ENCODE assay signal across 8 cellular contexts in genomic region chr12:6752931-6753771, GRCh38. TPM values are rescaled to one million over a fixed set of nuclear protein-coding genes. Genes with fewer than 3 reads are reported as not detected.
DNase-seq lines count a peak whose midpoint lies in the region; ATAC-seq and TF ChIP-seq lines count a peak whose summit lies in the region.

MLF2 (minus strand) TSS chr12:6753141; CDS start chr12:6752334, 807 bp downstream.

- peak within 1 kb of the TSS; percentile 92 for H3K4me3 ChIP-seq in BLaER1
- H3K4me3 ChIP-seq in coronary artery: peak within 1 kb of the TSS; percentile 92

- peaks cover 25% of the 10 kb centered on the region; the same call in 1 of the 2 replicates for H4K20me1 ChIP-seq in BLaER1

- H3K27ac ChIP-seq in BLaER1 (peak within 1 kb of the TSS; percentile 92), coronary artery (peak within 1 kb of the TSS; percentile 95 to 97)

- ATAC-seq in GM19324 (IDR thresholded peaks at IDR 0.05; ENCODE audit: low FRiP score, unreplicated experiment): peak; percentile 87
- peak; percentile 75 for ATAC-seq in HG03469 (IDR thresholded peaks at IDR 0.05; ENCODE audit: unreplicated experiment)
- ATAC-seq in left colon: peak; percentile 91

- H3K4me1 Mint-ChIP-seq in activated CD4-positive, alpha-beta T cell treated with anti-CD3 and anti-CD28 coated beads, Interleukin-2, amount 10 ng/mL, durations not matched to agents 24 days and 14 days: peaks cover 26% of the 10 kb centered on the region

- peak within 1 kb of the TSS; percentile 98 for H3K27ac Mint-ChIP-seq in activated CD4-positive, alpha-beta T cell treated with anti-CD3 and anti-CD28 coated beads, Interleukin-2, amount 10 ng/mL, durations not matched to agents 24 days and 14 days

- H3K9ac ChIP-seq in BLaER1: peak within 1 kb of the TSS; percentile 95

- peak within 1 kb of the TSS; percentile 96 for H3K4me3 Mint-ChIP-seq in activated CD4-positive, alpha-beta T cell treated with anti-CD3 and anti-CD28 coated beads, Interleukin-2, amount 10 ng/mL, durations not matched to agents 24 days and 14 days

- intact Hi-C loops in activated CD4-positive, alpha-beta T cell treated with anti-CD3 and anti-CD28 coated beads, Interleukin-2, amount 10 ng/mL, durations not matched to agents 24 days and 14 days (cut with micrococcal nuclease): loop anchor here (1.0 to 2.0 kb wide), 9 partner anchors 14 to 356 kb away; partner anchors contain the start of genes C1RL, CDCA3, COPS7A and SPSB2
- intact Hi-C loops in left colon (cut with DNase I, micrococcal nuclease): loop anchor here in 1 of 2 donors (10.0 kb wide), 1 partner anchor 72 kb away; the partner anchor contains the start of genes GPR162 and P3H3

- no peaks in the 10 kb centered on the region for H3K9me3 Mint-ChIP-seq in activated CD4-positive, alpha-beta T cell treated with anti-CD3 and anti-CD28 coated beads, Interleukin-2, amount 10 ng/mL, durations not matched to agents 24 days and 14 days

- peak within 1 kb of the TSS; percentile 89 for H3K4me2 ChIP-seq in BLaER1

- TF ChIP-seq CTCF in coronary artery (IDR thresholded peaks at IDR 0.05): no peak

- DNase-seq in NCI-H526 treated with DMSO at 0.1 percent for 48 hours (lab: John Stamatoyannopoulos, UW) (peak; percentile 91), coronary artery (ENCODE audit: low spot score) (peak; percentile 99), left colon (peak; percentile 98 to 99)
- DNase-seq in activated CD4-positive, alpha-beta T cell treated with anti-CD3 and anti-CD28 coated beads, Interleukin-2, amount 10 ng/mL, durations not matched to agents 24 days and 14 days: peak; percentile 100
- DNase-seq in stimulated activated CD4-positive, alpha-beta T cell treated with anti-CD3 and anti-CD28 coated beads, Interleukin-1b, Interleukin-23, amount 100 ng/mL, for 48 hours: peak; percentile 98

- H3K36me3 ChIP-seq in BLaER1: peaks cover 40% of the 10 kb centered on the region

- no peaks in the 10 kb centered on the region for H3K9me3 ChIP-seq in BLaER1

- no peaks in the 10 kb centered on the region for H3K27me3 ChIP-seq in BLaER1

- H3K36me3 Mint-ChIP-seq in activated CD4-positive, alpha-beta T cell treated with anti-CD3 and anti-CD28 coated beads, Interleukin-2, amount 10 ng/mL, durations not matched to agents 24 days and 14 days (ENCODE audit: low read depth): peaks cover 30% of the 10 kb centered on the region

- H3K27me3 Mint-ChIP-seq in activated CD4-positive, alpha-beta T cell treated with anti-CD3 and anti-CD28 coated beads, Interleukin-2, amount 10 ng/mL, durations not matched to agents 24 days and 14 days: peaks cover 1% of the 10 kb centered on the region

- peaks cover 37% of the 10 kb centered on the region for H3K4me1 ChIP-seq in BLaER1

RNA-seq across cellular contexts. Expression of gene MLF2, which starts in this region (rescaled TPM):
- total RNA-seq in activated CD4-positive, alpha-beta T cell treated with anti-CD3 and anti-CD28 coated beads, Interleukin-2, amount 10 ng/mL, durations not matched to agents 24 days and 14 days: 163 and 180 TPM in 2 replicates
- total RNA-seq in left colon: 100 to 1,000 TPM; 167 to 180 TPM

Comparison
In these comparisons a context has a peak if more than half of its experiments do, and no peak if none do; other contexts are left out.
1. Peak in every context shown above with its lines: DNase-seq, ATAC-seq, H3K4me3 ChIP-seq and H3K27ac ChIP-seq.